17 cellular contexts compared by ENCODE assay signal in genomic region chr1:15748690-15749398, GRCh38. TPM values are rescaled to one million over a fixed set of nuclear protein-coding genes. Genes with fewer than 3 reads are reported as not detected.
"Had no signal": no experiment of that assay in that cellular context is flagged by ENCODE, and none has a peak within 500 bp of the region (broad histone marks: within the 10 kb centered on the region; RNA-seq: fewer than 3 reads in every experiment).

No MANE protein-coding gene starts in this region.

- H3K9me3 ChIP-seq: heart left ventricle, thyroid gland had no signal

- H3K4me3 ChIP-seq: cardiac muscle cell, heart left ventricle, skin epidermis, thyroid gland had no signal

- DNase-seq: activated CD4-positive, alpha-beta T cell treated with anti-CD3 and anti-CD28 coated beads for 4 hours; activated CD8-positive, alpha-beta T cell treated with anti-CD3 and anti-CD28 coated beads, Interleukin-2, amount 10 ng/mL, durations not matched to agents 7 days and 5 days; activated naive CD4-positive, alpha-beta T cell; effector CD4-positive, alpha-beta T cell; heart left ventricle; T-helper 9 cell; thyroid gland had no signal

- H3K4me1 ChIP-seq: parathyroid adenoma had no signal

- H3K27ac ChIP-seq: parathyroid adenoma, VCaP had no signal

- H3K36me3 ChIP-seq: cardiac muscle cell, heart left ventricle, thyroid gland had no signal

- H3K79me2 ChIP-seq: parathyroid adenoma had no signal

- H3K9ac ChIP-seq: parathyroid adenoma had no signal

- H2AFZ ChIP-seq: parathyroid adenoma had no signal

- H3K27me3 ChIP-seq: cardiac muscle cell, heart left ventricle, thyroid gland had no signal

RNA-seq across cellular contexts. Expression of gene TMEM82, which starts 6.5 kb away (rescaled TPM):
- total RNA-seq: activated CD8-positive, alpha-beta T cell treated with anti-CD3 and anti-CD28 coated beads, Interleukin-2, amount 10 ng/mL, durations not matched to agents 7 days and 5 days; activated T-helper 1 cell treated with anti-CD3 and anti-CD28 coated beads, Interleukin-12 subunit alpha, Interleukin-12 subunit beta, Interleukin-2, Interleukin-4 antibody, amounts not matched to agents 30 ng/mL and 10 ng/mL and 1 ng/mL, durations not matched to agents 14 hours and 24 hours and 36 hours; fibroblast of lung; frontal cortex; heart left ventricle; mesenteric fat pad; neural crest cell; renal cortical epithelial cell; thyroid gland had no signal
- polyA plus RNA-seq: cardiac muscle cell, fibroblast of lung, heart left ventricle had no signal

RNA-seq across cellular contexts. Expression of gene FBLIM1, which starts 9.8 kb away (rescaled TPM):
- total RNA-seq: activated CD8-positive, alpha-beta T cell treated with anti-CD3 and anti-CD28 coated beads, Interleukin-2, amount 10 ng/mL, durations not matched to agents 7 days and 5 days; activated T-helper 1 cell treated with anti-CD3 and anti-CD28 coated beads, Interleukin-12 subunit alpha, Interleukin-12 subunit beta, Interleukin-2, Interleukin-4 antibody, amounts not matched to agents 30 ng/mL and 10 ng/mL and 1 ng/mL, durations not matched to agents 14 hours and 24 hours and 36 hours had no signal

RNA-seq across cellular contexts. Expression of gene SLC25A34, which starts 12.8 kb away (rescaled TPM):
- total RNA-seq: frontal cortex had no signal
